15 cellular contexts compared by ENCODE assay signal in the genomic region with DNA sequence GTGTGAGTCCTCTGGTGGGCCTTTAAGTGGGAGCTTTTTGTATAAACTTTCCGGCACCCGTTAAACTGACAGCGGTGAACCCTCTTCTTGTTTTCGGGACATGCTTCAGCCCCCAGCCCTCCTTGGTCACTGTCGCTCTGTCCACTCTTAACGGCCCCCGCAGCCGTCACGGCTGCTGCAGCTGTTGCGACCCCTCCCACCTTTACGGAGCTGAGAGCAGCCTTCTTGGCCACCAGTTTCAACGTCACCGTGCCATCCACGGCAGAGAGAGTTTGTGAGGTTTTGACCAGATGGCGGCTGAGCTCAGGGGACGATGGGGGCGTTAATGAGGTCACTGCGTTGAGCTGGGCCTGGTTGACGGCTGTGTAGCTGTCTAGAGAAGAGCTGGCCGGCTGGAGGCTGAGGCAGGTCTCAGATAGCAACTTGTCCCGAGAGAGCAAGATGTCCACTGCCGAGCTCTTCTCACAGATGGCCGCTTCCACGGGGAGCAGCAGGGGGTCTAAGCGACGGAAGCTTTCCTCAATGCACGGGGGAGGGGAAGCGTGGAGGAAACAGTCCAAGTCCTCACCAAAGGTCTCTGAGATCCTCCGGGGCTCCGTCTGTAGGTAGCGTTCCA. TPM values are rescaled to one million over a fixed set of nuclear protein-coding genes. Genes with fewer than 3 reads are reported as not detected.
DNase-seq lines count a peak whose midpoint lies in the region; ATAC-seq and TF ChIP-seq lines count a peak whose summit lies in the region.
"Had no signal": no experiment of that assay in that cellular context is flagged by ENCODE, and none has a peak within 500 bp of the region (broad histone marks: within the 10 kb centered on the region; RNA-seq: fewer than 3 reads in every experiment).

No MANE protein-coding gene starts in this region.

- peaks cover 37% of the 10 kb centered on the region for H3K36me3 ChIP-seq in HUES6 (ENCODE audit: control insufficient read depth, insufficient read depth, low read length)
- H3K36me3 ChIP-seq in body of pancreas (replicated peaks in 1 of 2; ENCODE audit: insufficient read depth in 1 of 2, low read depth in 2 of 2), result no peaks in the 10 kb centered on the region
- H3K36me3 ChIP-seq: neural progenitor cell had no signal

- TF ChIP-seq CTCF in neural crest cell (conservative IDR thresholded peaks at IDR 0.05) (no peak), body of pancreas (IDR thresholded peaks at IDR 0.05) (no peak)

- H3K27me3 ChIP-seq in HUES6 (ENCODE audit: control insufficient read depth, insufficient read depth, low read length) (no peaks in the 10 kb centered on the region), body of pancreas (no peaks in the 10 kb centered on the region)
- H3K27me3 ChIP-seq: MG63, neural progenitor cell, tibial artery had no signal

- 87 to 90% methylated on average over 25 to 31 of the region's 31 CpGs for WGBS in body of pancreas, 2 donors

- no peaks in the 10 kb centered on the region for H3K27me3 Mint-ChIP-seq in activated CD4-positive, alpha-beta memory T cell treated with anti-CD3 and anti-CD28 coated beads for 36 hours
- H3K27me3 Mint-ChIP-seq in activated CD4-positive, alpha-beta memory T cell treated with anti-CD3 and anti-CD28 coated beads, Interleukin-2, amount 10 ng/mL, durations not matched to agents 7 days and 5 days, result no peaks in the 10 kb centered on the region
- no peaks in the 10 kb centered on the region for H3K27me3 Mint-ChIP-seq in neural crest cell (ENCODE audit: low read depth)

- ATAC-seq in body of pancreas (no peak), GM21528 (IDR thresholded peaks at IDR 0.05; ENCODE audit: low FRiP score, unreplicated experiment) (no peak)
- ATAC-seq: effector memory CD8-positive, alpha-beta T cell had no signal

- DNase-seq in activated CD4-positive, alpha-beta memory T cell treated with anti-CD3 and anti-CD28 coated beads for 36 hours, result no peak
- DNase-seq in activated CD4-positive, alpha-beta memory T cell treated with anti-CD3 and anti-CD28 coated beads, Interleukin-2, amount 10 ng/mL, durations not matched to agents 7 days and 5 days, result no peak
- DNase-seq in cerebellar cortex (ENCODE audit: low spot score), result peak; percentile 76
- DNase-seq in neural crest cell (ENCODE audit: low read depth, low spot score), result no peak
- no peak for DNase-seq in body of pancreas
- DNase-seq in activated effector memory CD4-positive, alpha-beta T cell treated with anti-CD3 and anti-CD28 coated beads, Interleukin-2, amount 50 U/mL, for 16 hours, result no peak
- DNase-seq: effector memory CD8-positive, alpha-beta T cell; head of caudate nucleus; IMR-90; MG63; tibial artery had no signal

- no peak for TF ChIP-seq POLR2A in body of pancreas (IDR thresholded peaks at IDR 0.05)

- peaks cover 63% of the 10 kb centered on the region for H3K4me1 Mint-ChIP-seq in activated CD4-positive, alpha-beta memory T cell treated with anti-CD3 and anti-CD28 coated beads for 36 hours (ENCODE audit: low read depth)
- peaks cover 32% of the 10 kb centered on the region for H3K4me1 Mint-ChIP-seq in activated CD4-positive, alpha-beta memory T cell treated with anti-CD3 and anti-CD28 coated beads, Interleukin-2, amount 10 ng/mL, durations not matched to agents 7 days and 5 days
- H3K4me1 Mint-ChIP-seq in neural crest cell, result peaks cover 36% of the 10 kb centered on the region
- H3K4me1 Mint-ChIP-seq: mesothelial cell of epicardium had no signal

- H3K9me3 ChIP-seq in HUES6 (ENCODE audit: control insufficient read depth, insufficient read depth, low read depth, low read length) (peaks cover 3% of the 10 kb centered on the region; the same call in 1 of the 2 replicates), body of pancreas (no peaks in the 10 kb centered on the region)
- H3K9me3 ChIP-seq: tibial artery had no signal

- peaks cover 42% of the 10 kb centered on the region for H3K4me1 ChIP-seq in HUES6 (ENCODE audit: control insufficient read depth, insufficient read depth, low read length)
- peaks cover 5% of the 10 kb centered on the region for H3K4me1 ChIP-seq in body of pancreas

- peak overlapping the region; percentile 81; the same call in 1 of the 2 replicates for H3K27ac ChIP-seq in HUES6 (ENCODE audit: low read depth, low read length)
- H3K27ac ChIP-seq in body of pancreas, result no peak overlapping the region
- H3K27ac ChIP-seq: neural progenitor cell had no signal

- H3K9ac ChIP-seq in HUES6 (ENCODE audit: low read length), result peak overlapping the region; percentile 64
- H3K9ac ChIP-seq: neural progenitor cell had no signal

- H3K36me3 Mint-ChIP-seq in activated CD4-positive, alpha-beta memory T cell treated with anti-CD3 and anti-CD28 coated beads for 36 hours, result peaks cover 37% of the 10 kb centered on the region
- H3K36me3 Mint-ChIP-seq in activated CD4-positive, alpha-beta memory T cell treated with anti-CD3 and anti-CD28 coated beads, Interleukin-2, amount 10 ng/mL, durations not matched to agents 7 days and 5 days (ENCODE audit: low read depth), result peaks cover 60% of the 10 kb centered on the region
- peaks cover 32% of the 10 kb centered on the region for H3K36me3 Mint-ChIP-seq in neural crest cell (ENCODE audit: low read depth)

- H3K4me3 ChIP-seq in HUES6 (ENCODE audit: low read depth, low read length), result no peak overlapping the region; the same call in 1 of the 2 replicates
- H3K4me3 ChIP-seq in body of pancreas, result no peak overlapping the region
- H3K4me3 ChIP-seq: MG63, neural progenitor cell, tibial artery had no signal

- H3K9me3 Mint-ChIP-seq in activated CD4-positive, alpha-beta memory T cell treated with anti-CD3 and anti-CD28 coated beads for 36 hours, result no peaks in the 10 kb centered on the region
- peaks cover 2% of the 10 kb centered on the region for H3K9me3 Mint-ChIP-seq in activated CD4-positive, alpha-beta memory T cell treated with anti-CD3 and anti-CD28 coated beads, Interleukin-2, amount 10 ng/mL, durations not matched to agents 7 days and 5 days
- H3K9me3 Mint-ChIP-seq in neural crest cell, result peaks cover 10% of the 10 kb centered on the region
- H3K9me3 Mint-ChIP-seq: effector memory CD8-positive, alpha-beta T cell had no signal

- intact Hi-C loops in activated CD4-positive, alpha-beta memory T cell treated with anti-CD3 and anti-CD28 coated beads for 36 hours (cut with micrococcal nuclease), result loop anchor here (1.0 to 10.0 kb wide), 8 partner anchors 32 to 207 kb away; no protein-coding TSS in a partner anchor
- intact Hi-C loops in body of pancreas (cut with DNase I), result no loop called here

- CTCF ChIA-PET in activated CD4-positive, alpha-beta memory T cell treated with anti-CD3 and anti-CD28 coated beads for 36 hours (lab: Charles Lee), result interaction anchor here (1.0 to 1.1 kb wide), 2 partner anchors 31 to 51 kb away, joined by 3 to 4 read pairs; no protein-coding TSS in a partner anchor
- CTCF ChIA-PET in activated CD4-positive, alpha-beta memory T cell treated with anti-CD3 and anti-CD28 coated beads, Interleukin-2, amount 10 ng/mL, durations not matched to agents 7 days and 5 days (lab: Charles Lee), result no interaction called here

- peak overlapping the region; percentile 44 for H3K27ac Mint-ChIP-seq in activated CD4-positive, alpha-beta memory T cell treated with anti-CD3 and anti-CD28 coated beads for 36 hours
- no peak overlapping the region for H3K27ac Mint-ChIP-seq in activated CD4-positive, alpha-beta memory T cell treated with anti-CD3 and anti-CD28 coated beads, Interleukin-2, amount 10 ng/mL, durations not matched to agents 7 days and 5 days
- no peak overlapping the region for H3K27ac Mint-ChIP-seq in neural crest cell (ENCODE audit: unreplicated experiment)
- H3K27ac Mint-ChIP-seq: effector memory CD8-positive, alpha-beta T cell; mesothelial cell of epicardium; neural progenitor cell had no signal

- POLR2A ChIA-PET in activated CD4-positive, alpha-beta memory T cell treated with anti-CD3 and anti-CD28 coated beads for 36 hours (lab: Charles Lee), result interaction anchor here (0.6 to 1.7 kb wide), 8 partner anchors 11 to 162 kb away, joined by 3 to 4 read pairs (median 3); a partner anchor contains a TSS
- POLR2A ChIA-PET in activated CD4-positive, alpha-beta memory T cell treated with anti-CD3 and anti-CD28 coated beads, Interleukin-2, amount 10 ng/mL, durations not matched to agents 7 days and 5 days (lab: Charles Lee), result interaction anchor here (1.4 kb wide), 1 partner anchor 18 kb away, joined by 3 read pairs; no protein-coding TSS in a partner anchor

- H3K4me3 Mint-ChIP-seq in activated CD4-positive, alpha-beta memory T cell treated with anti-CD3 and anti-CD28 coated beads for 36 hours, result no peak overlapping the region
- H3K4me3 Mint-ChIP-seq in activated CD4-positive, alpha-beta memory T cell treated with anti-CD3 and anti-CD28 coated beads, Interleukin-2, amount 10 ng/mL, durations not matched to agents 7 days and 5 days, result no peak overlapping the region
- H3K4me3 Mint-ChIP-seq in neural crest cell, result peak overlapping the region; percentile 23
- H3K4me3 Mint-ChIP-seq: effector memory CD8-positive, alpha-beta T cell; mesothelial cell of epicardium; neural progenitor cell had no signal

RNA-seq across cellular contexts. Expression of a gene that starts 41.9 kb away (rescaled TPM):
- 10 to 100 TPM; 24.1 to 29.5 TPM for total RNA-seq in activated CD4-positive, alpha-beta memory T cell treated with anti-CD3 and anti-CD28 coated beads for 36 hours
- total RNA-seq in activated CD4-positive, alpha-beta memory T cell treated with anti-CD3 and anti-CD28 coated beads, Interleukin-2, amount 10 ng/mL, durations not matched to agents 7 days and 5 days, result 10 to 100 TPM; 28.3 to 31.4 TPM
- total RNA-seq in neural crest cell (17.4 and 18.4 TPM in 2 replicates), body of pancreas (1 to 10 TPM; 4.6 to 9.3 TPM)
